8 cellular contexts compared by ENCODE assay signal in the genomic region with DNA sequence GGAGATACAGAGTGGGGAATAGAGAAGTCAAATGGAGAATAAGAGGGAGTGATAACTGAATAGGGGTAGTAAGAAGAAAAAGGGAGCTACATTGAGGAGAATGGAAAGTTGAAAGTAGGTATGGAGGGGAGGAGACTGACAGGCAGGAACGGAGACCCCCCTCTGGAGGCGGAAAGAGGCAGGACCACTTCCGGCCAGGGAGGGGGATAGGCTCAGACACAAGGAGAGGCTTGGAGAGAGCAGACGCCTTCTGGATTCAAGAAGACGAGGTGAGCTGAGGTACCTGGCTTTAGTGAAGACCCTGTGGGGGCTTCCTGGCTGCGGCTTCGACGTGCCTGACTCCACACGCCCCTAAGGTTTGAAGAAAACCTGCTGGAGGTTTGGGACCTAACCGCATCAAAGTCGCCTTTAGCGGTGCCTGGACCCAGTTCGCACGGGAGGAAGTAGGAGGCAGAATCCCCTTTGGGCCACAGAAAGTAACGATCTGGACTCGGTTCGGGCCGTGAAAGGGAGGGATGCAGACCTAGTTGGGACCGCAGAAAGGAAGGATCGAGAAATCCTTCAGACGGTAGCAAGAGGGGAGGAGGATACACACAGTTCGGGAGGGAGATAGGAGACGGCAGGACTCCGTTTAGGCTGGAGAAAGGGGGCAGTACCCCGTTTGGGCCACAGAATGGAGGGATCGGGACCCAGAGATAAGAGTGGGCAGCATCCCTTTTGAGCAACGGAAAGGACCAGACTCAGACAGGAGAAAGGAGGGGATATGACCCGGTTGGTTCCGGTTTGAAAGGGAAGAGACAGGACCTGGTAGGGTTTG. TPM values are rescaled to one million over a fixed set of nuclear protein-coding genes. Genes with fewer than 3 reads are reported as not detected.
DNase-seq lines count a peak whose midpoint lies in the region; ATAC-seq and TF ChIP-seq lines count a peak whose summit lies in the region.

A gene with protein sequence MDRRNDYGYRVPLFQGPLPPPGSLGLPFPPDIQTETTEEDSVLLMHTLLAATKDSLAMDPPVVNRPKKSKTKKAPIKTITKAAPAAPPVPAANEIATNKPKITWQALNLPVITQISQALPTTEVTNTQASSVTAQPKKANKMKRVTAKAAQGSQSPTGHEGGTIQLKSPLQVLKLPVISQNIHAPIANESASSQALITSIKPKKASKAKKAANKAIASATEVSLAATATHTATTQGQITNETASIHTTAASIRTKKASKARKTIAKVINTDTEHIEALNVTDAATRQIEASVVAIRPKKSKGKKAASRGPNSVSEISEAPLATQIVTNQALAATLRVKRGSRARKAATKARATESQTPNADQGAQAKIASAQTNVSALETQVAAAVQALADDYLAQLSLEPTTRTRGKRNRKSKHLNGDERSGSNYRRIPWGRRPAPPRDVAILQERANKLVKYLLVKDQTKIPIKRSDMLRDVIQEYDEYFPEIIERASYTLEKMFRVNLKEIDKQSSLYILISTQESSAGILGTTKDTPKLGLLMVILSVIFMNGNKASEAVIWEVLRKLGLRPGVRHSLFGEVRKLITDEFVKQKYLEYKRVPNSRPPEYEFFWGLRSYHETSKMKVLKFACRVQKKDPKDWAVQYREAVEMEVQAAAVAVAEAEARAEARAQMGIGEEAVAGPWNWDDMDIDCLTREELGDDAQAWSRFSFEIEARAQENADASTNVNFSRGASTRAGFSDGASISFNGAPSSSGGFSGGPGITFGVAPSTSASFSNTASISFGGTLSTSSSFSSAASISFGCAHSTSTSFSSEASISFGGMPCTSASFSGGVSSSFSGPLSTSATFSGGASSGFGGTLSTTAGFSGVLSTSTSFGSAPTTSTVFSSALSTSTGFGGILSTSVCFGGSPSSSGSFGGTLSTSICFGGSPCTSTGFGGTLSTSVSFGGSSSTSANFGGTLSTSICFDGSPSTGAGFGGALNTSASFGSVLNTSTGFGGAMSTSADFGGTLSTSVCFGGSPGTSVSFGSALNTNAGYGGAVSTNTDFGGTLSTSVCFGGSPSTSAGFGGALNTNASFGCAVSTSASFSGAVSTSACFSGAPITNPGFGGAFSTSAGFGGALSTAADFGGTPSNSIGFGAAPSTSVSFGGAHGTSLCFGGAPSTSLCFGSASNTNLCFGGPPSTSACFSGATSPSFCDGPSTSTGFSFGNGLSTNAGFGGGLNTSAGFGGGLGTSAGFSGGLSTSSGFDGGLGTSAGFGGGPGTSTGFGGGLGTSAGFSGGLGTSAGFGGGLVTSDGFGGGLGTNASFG (N-terminal part only) (plus strand): TSS at position 215 of the 817 bp plus-strand sequence. CDS start 1,423 bp downstream, outside the sequence.

- H3K27ac Mint-ChIP-seq in activated naive CD4-positive, alpha-beta T cell treated with anti-CD3 and anti-CD28 coated beads, Interleukin-2, amount 10 ng/mL, durations not matched to agents 7 days and 5 days, result no peak within 1 kb of the TSS
- peak within 1 kb of the TSS; percentile 63 for H3K27ac Mint-ChIP-seq in stimulated activated naive CD8-positive, alpha-beta T cell treated with anti-CD3 and anti-CD28 coated beads, Interleukin-15, Interleukin-2, amounts not matched to agents 100 ng/mL and 50 ng/mL, for 24 hours

- in situ Hi-C loops in mammary epithelial cell (cut with MboI; ENCODE audit: low sequenced_read_pairs in 2 of 2), result no loop called here

- ATAC-seq in left lung, result peak; percentile 48

- H2AFZ ChIP-seq in mammary epithelial cell (ENCODE audit: low read depth, low read length), result peak within 1 kb of the TSS; percentile 74

- H3K4me2 ChIP-seq in mammary epithelial cell (ENCODE audit: insufficient read depth, low read depth, low read length), result peak within 1 kb of the TSS; percentile 34

- no peaks in the 10 kb centered on the region for H3K79me2 ChIP-seq in mammary epithelial cell (ENCODE audit: insufficient read depth, low read length)

- peak within 1 kb of the TSS; percentile 76 for H3K4me3 Mint-ChIP-seq in activated naive CD4-positive, alpha-beta T cell treated with anti-CD3 and anti-CD28 coated beads, Interleukin-2, amount 10 ng/mL, durations not matched to agents 7 days and 5 days
- peak within 1 kb of the TSS; percentile 86 for H3K4me3 Mint-ChIP-seq in stimulated activated naive CD8-positive, alpha-beta T cell treated with anti-CD3 and anti-CD28 coated beads, Interleukin-15, Interleukin-2, amounts not matched to agents 100 ng/mL and 50 ng/mL, for 24 hours

- CTCF ChIA-PET in activated naive CD4-positive, alpha-beta T cell treated with anti-CD3 and anti-CD28 coated beads, Interleukin-2, amount 10 ng/mL, durations not matched to agents 7 days and 5 days (lab: Charles Lee), result no interaction called here
- CTCF ChIA-PET in mammary epithelial cell (lab: Charles Lee; ENCODE audit: low non-redundant PET), result no interaction called here

- no TSS peak for BruUV-seq in mammary epithelial cell (replicated peaks; lab: Mats Ljungman, UMichigan)

- peaks cover 11% of the 10 kb centered on the region for H3K27me3 Mint-ChIP-seq in activated naive CD4-positive, alpha-beta T cell treated with anti-CD3 and anti-CD28 coated beads, Interleukin-2, amount 10 ng/mL, durations not matched to agents 7 days and 5 days
- H3K27me3 Mint-ChIP-seq in stimulated activated naive CD8-positive, alpha-beta T cell treated with anti-CD3 and anti-CD28 coated beads, Interleukin-15, Interleukin-2, amounts not matched to agents 100 ng/mL and 50 ng/mL, for 24 hours, result peaks cover 9% of the 10 kb centered on the region

- intact Hi-C loops in mammary epithelial cell (cut with micrococcal nuclease), result no loop called here
- intact Hi-C loops in left lung (cut with DNase I), result no loop called here

- H3K9me3 ChIP-seq in mammary epithelial cell (replicated peaks; ENCODE audit: insufficient read depth, low read length), result no peaks in the 10 kb centered on the region
- no peaks in the 10 kb centered on the region for H3K9me3 ChIP-seq in left lung

- H3K27me3 ChIP-seq in mammary epithelial cell (ENCODE audit: insufficient read depth, low read length) (no peaks in the 10 kb centered on the region), left lung (peaks cover 0 to 8% of the 10 kb centered on the region in 2 donors)

- no peak within 1 kb of the TSS for H3K27ac ChIP-seq in mammary epithelial cell (ENCODE audit: insufficient read depth, low read depth, low read length)
- H3K27ac ChIP-seq in left lung, result no peak within 1 kb of the TSS

- H4K20me1 ChIP-seq in mammary epithelial cell (ENCODE audit: insufficient read depth, low read length), result no peaks in the 10 kb centered on the region

- dilution Hi-C loops in mammary epithelial cell (cut with HindIII; ENCODE audit: low sequenced_read_pairs), result no loop called here

- H3K36me3 ChIP-seq in mammary epithelial cell (ENCODE audit: insufficient read depth, low read length) (no peaks in the 10 kb centered on the region), left lung (no peaks in the 10 kb centered on the region)

- peaks cover 17% of the 10 kb centered on the region for H3K4me1 Mint-ChIP-seq in activated naive CD4-positive, alpha-beta T cell treated with anti-CD3 and anti-CD28 coated beads, Interleukin-2, amount 10 ng/mL, durations not matched to agents 7 days and 5 days
- peaks cover 9% of the 10 kb centered on the region for H3K4me1 Mint-ChIP-seq in stimulated activated naive CD8-positive, alpha-beta T cell treated with anti-CD3 and anti-CD28 coated beads, Interleukin-15, Interleukin-2, amounts not matched to agents 100 ng/mL and 50 ng/mL, for 24 hours (ENCODE audit: low read depth)

- TF ChIP-seq CTCF in mammary epithelial cell (conservative IDR thresholded peaks at IDR 0.05 in 1 of 2, IDR thresholded peaks at IDR 0.05 in 1 of 2; ENCODE audit: extremely low read depth in 1 of 2, insufficient read depth in 1 of 2, low read depth in 1 of 2, low read length in 2 of 2), result no peak
- no peak for TF ChIP-seq CTCF in left lung (IDR thresholded peaks at IDR 0.05)

- no peaks in the 10 kb centered on the region for H3K36me3 Mint-ChIP-seq in activated naive CD4-positive, alpha-beta T cell treated with anti-CD3 and anti-CD28 coated beads, Interleukin-2, amount 10 ng/mL, durations not matched to agents 7 days and 5 days
- H3K36me3 Mint-ChIP-seq in stimulated activated naive CD8-positive, alpha-beta T cell treated with anti-CD3 and anti-CD28 coated beads, Interleukin-15, Interleukin-2, amounts not matched to agents 100 ng/mL and 50 ng/mL, for 24 hours (ENCODE audit: low read depth), result no peaks in the 10 kb centered on the region

- no peaks in the 10 kb centered on the region for H3K9me3 Mint-ChIP-seq in activated naive CD4-positive, alpha-beta T cell treated with anti-CD3 and anti-CD28 coated beads, Interleukin-2, amount 10 ng/mL, durations not matched to agents 7 days and 5 days
- no peaks in the 10 kb centered on the region for H3K9me3 Mint-ChIP-seq in stimulated activated naive CD8-positive, alpha-beta T cell treated with anti-CD3 and anti-CD28 coated beads, Interleukin-15, Interleukin-2, amounts not matched to agents 100 ng/mL and 50 ng/mL, for 24 hours

- DNase-seq in activated naive CD4-positive, alpha-beta T cell treated with anti-CD3 and anti-CD28 coated beads, Interleukin-2, amount 10 ng/mL, durations not matched to agents 7 days and 5 days, result peak; percentile 24
- DNase-seq in activated naive CD4-positive, alpha-beta T cell treated with Interleukin-2 at 50 U/mL for 16 hours, result no peak
- peak; percentile 8 for DNase-seq in NCI-H2171 (lab: John Stamatoyannopoulos, UW)
- DNase-seq in mammary epithelial cell, result no peak
- DNase-seq in left lung, result no peak
- DNase-seq in globus pallidus (ENCODE audit: low spot score), result no peak
- no peak for DNase-seq in stimulated activated CD4-positive, alpha-beta T cell treated with anti-CD3 and anti-CD28 coated beads, Interleukin-4, amount 100 ng/mL, for 4 hours

- H3K9ac ChIP-seq in mammary epithelial cell (ENCODE audit: insufficient read depth, low read length), result no peak within 1 kb of the TSS

- H3K4me3 ChIP-seq in mammary epithelial cell (replicated peaks in 1 of 3; ENCODE audit: insufficient read depth in 1 of 3, low read depth in 2 of 3, low read length in 3 of 3) (peak within 1 kb of the TSS in 1 of 3 experiments; percentile 13), left lung (peak within 1 kb of the TSS; percentile 27 to 30)

- H3K4me1 ChIP-seq in mammary epithelial cell (ENCODE audit: insufficient read depth, low read length) (no peaks in the 10 kb centered on the region), left lung (no peaks in the 10 kb centered on the region)

- WGBS in mammary epithelial cell (ENCODE audit: low coverage, missing lambda C conversion rate), result 44% methylated on average over 15 of the region's 29 CpGs

RNA-seq across cellular contexts. Expression of the gene that starts here (rescaled TPM):
- total RNA-seq in mammary epithelial cell (1 to 10 TPM in 1 of 2 donors, under 1 TPM in 1; 0.49 to 3.7 TPM), left lung (10 to 100 TPM in 1 of 2 donors, 1 to 10 TPM in 1; 4.2 to 19.7 TPM)
- polyA plus RNA-seq in mammary epithelial cell, result 0.24 TPM
- polyA minus RNA-seq in mammary epithelial cell, result not detected

Comparison
In these comparisons a context has a peak if more than half of its experiments do, and no peak if none do; other contexts are left out.
1. DNase-seq: peak in activated naive CD4-positive, alpha-beta T cell treated with anti-CD3 and anti-CD28 coated beads, Interleukin-2, amount 10 ng/mL, durations not matched to agents 7 days and 5 days (single experiment) and NCI-H2171 (single experiment); none in activated naive CD4-positive, alpha-beta T cell treated with Interleukin-2 at 50 U/mL for 16 hours (single experiment), mammary epithelial cell (single experiment), left lung (0 of 2), globus pallidus (single experiment) and stimulated activated CD4-positive, alpha-beta T cell treated with anti-CD3 and anti-CD28 coated beads, Interleukin-4, amount 100 ng/mL, for 4 hours (0 of 2).